In genomic region chr7:139775829-139776266, GRCh38 we compare ENCODE assay signal across 1 cellular context.
TF ChIP-seq lines count a peak whose summit lies in the region.

No MANE protein-coding gene starts in this region.

TF ChIP-seq in K562, 482 proteins besides CTCF, POLR2A, EP300 and RAD21 (continued from another document):
- TF ChIP-seq ZBTB40 (IDR thresholded peaks at IDR 0.05) (peak; percentile 50; the same call in 1 of the 2 replicates), ZBTB40 (CRISPR knock-in tag; IDR thresholded peaks at IDR 0.05) (no peak), CXXC5 (CRISPR knock-in tag; IDR thresholded peaks at IDR 0.05) (0 out of 2 replicates have a peak, but pooled peaks have one; percentile 15), PHF8 (IDR thresholded peaks at IDR 0.05; ENCODE audit: borderline replicate concordance, low read length) (peak; percentile 19; the same call in 1 of the 2 replicates), KDM5B (IDR thresholded peaks at IDR 0.05; ENCODE audit: insufficient replicate concordance, low read depth, low read length) (peak; percentile 46), PHB (CRISPR knock-in tag; IDR thresholded peaks at IDR 0.05) (0 out of 2 replicates have a peak, but pooled peaks have one; percentile 45), ZBTB7A (IDR thresholded peaks at IDR 0.05; ENCODE audit: borderline replicate concordance, control insufficient read depth, low read depth, low read length) (peak; percentile 44; the same call in 1 of the 2 replicates), JUND (IDR thresholded peaks at IDR 0.05; ENCODE audit: borderline replicate concordance, low read depth, low read length) (0 out of 2 replicates have a peak, but pooled peaks have one; percentile 9), JUND (tag; IDR thresholded peaks at IDR 0.05; ENCODE audit: borderline replicate concordance, low read depth, low read length) (no peak), TEAD4 (IDR thresholded peaks at IDR 0.05; ENCODE audit: low read length) (peak; percentile 31; the same call in 1 of the 2 replicates), TEAD4 (CRISPR knock-in tag; IDR thresholded peaks at IDR 0.05; ENCODE audit: borderline replicate concordance) (no peak), HMGXB4 (CRISPR knock-in tag; IDR thresholded peaks at IDR 0.05) (peak; percentile 34; the same call in 1 of the 2 replicates), SMAD1 (IDR thresholded peaks at IDR 0.05; ENCODE audit: low read depth, low read length, partially characterized antibody) (no peak), FOXA3 (CRISPR knock-in tag; conservative IDR thresholded peaks at IDR 0.05 in 1 of 2, IDR thresholded peaks at IDR 0.05 in 1 of 2) (0 out of 4 replicates have a peak, but pooled peaks of 1 of the 2 experiments have one; percentile 12), MAFK (IDR thresholded peaks at IDR 0.05; ENCODE audit: low read length) (0 out of 2 replicates have a peak, but pooled peaks have one; percentile 13), CTCFL (IDR thresholded peaks at IDR 0.05; ENCODE audit: borderline replicate concordance, insufficient read depth, low read depth, low read length, poor library complexity, severe bottlenecking) (peak; percentile 50), MNT (conservative IDR thresholded peaks at IDR 0.05) (peak in 1 of 2 experiments; percentile 40; a peak in 2 of 4 replicates), MTA3 (IDR thresholded peaks at IDR 0.05; ENCODE audit: borderline replicate concordance) (0 out of 2 replicates have a peak, but pooled peaks have one; percentile 37), YY1 (IDR thresholded peaks at IDR 0.05; ENCODE audit: borderline replicate concordance in 1 of 3, control insufficient read depth in 1 of 3, extremely low read depth in 1 of 3, insufficient read depth in 3 of 3, insufficient read length in 1 of 3, insufficient replicate concordance in 2 of 3, low read depth in 1 of 3, low read length in 2 of 3) (peak in 1 of 3 experiments; percentile 14), CSDE1 (IDR thresholded peaks at IDR 0.05) (0 out of 4 replicates have a peak, but pooled peaks of 1 of the 2 experiments have one; percentile 41), SMC3 (conservative IDR thresholded peaks at IDR 0.05; ENCODE audit: insufficient read depth, low read depth, low read length) (peak; percentile 68; the same call in 1 of the 2 replicates), DEAF1 (CRISPR knock-in tag; IDR thresholded peaks at IDR 0.05) (peak; percentile 54), ARID3A (IDR thresholded peaks at IDR 0.05; ENCODE audit: borderline replicate concordance, low read depth, low read length) (peak; percentile 42; the same call in 1 of the 2 replicates), E4F1 (CRISPR knock-in tag; IDR thresholded peaks at IDR 0.05; ENCODE audit: borderline replicate concordance) (no peak), TCF7L2 (IDR thresholded peaks at IDR 0.05; ENCODE audit: low read depth, low read length) (no peak), ZNF311 (CRISPR knock-in tag; IDR thresholded peaks at IDR 0.05) (no peak), KLF1 (tag; IDR thresholded peaks at IDR 0.05) (no peak), DACH1 (IDR thresholded peaks at IDR 0.05; ENCODE audit: partially characterized antibody) (peak; percentile 35), ZFPM2 (CRISPR knock-in tag; IDR thresholded peaks at IDR 0.05) (no peak), CTBP1 (IDR thresholded peaks at IDR 0.05; ENCODE audit: borderline replicate concordance) (0 out of 2 replicates have a peak, but pooled peaks have one; percentile 25)
